8 cellular contexts compared by ENCODE assay signal in the genomic region with DNA sequence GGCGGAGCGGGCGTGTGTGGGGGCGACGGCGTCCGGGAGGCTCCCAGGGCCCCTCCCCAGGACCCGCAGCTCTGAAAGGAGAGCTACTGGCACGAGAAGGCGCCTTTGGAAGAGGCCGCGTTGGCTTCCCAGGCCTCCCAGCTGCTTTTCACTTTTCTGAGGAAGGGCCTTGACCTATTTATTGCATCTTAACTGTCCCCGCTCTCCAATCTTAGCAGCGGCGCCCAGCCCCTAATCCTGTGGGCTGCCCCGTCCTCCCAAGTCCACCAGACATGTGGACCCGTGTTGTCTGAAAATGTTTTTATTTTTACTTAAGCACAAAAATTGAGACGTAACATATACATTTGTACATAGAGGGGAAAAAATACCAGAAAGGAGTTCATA. TPM values are rescaled to one million over a fixed set of nuclear protein-coding genes. Genes with fewer than 3 reads are reported as not detected.
DNase-seq lines count a peak whose midpoint lies in the region; ATAC-seq and TF ChIP-seq lines count a peak whose summit lies in the region.

No MANE protein-coding gene starts in this region.

- H3K27ac ChIP-seq in effector memory CD4-positive, alpha-beta T cell (ENCODE audit: insufficient read depth, low read length, poor library complexity, severe bottlenecking): peak overlapping the region; percentile 73

- peak; percentile 1; the same call in 1 of the 2 replicates for TF ChIP-seq CTCF in BJ (IDR thresholded peaks at IDR 0.05; ENCODE audit: insufficient read depth, low read depth, low read length)
- no peak for TF ChIP-seq CTCF in neural crest cell (conservative IDR thresholded peaks at IDR 0.05)

- no peak for ATAC-seq in HG02623 (IDR thresholded peaks at IDR 0.05; ENCODE audit: unreplicated experiment)

- no peaks in the 10 kb centered on the region for H3K9me3 Mint-ChIP-seq in neural crest cell

- peak overlapping the region; percentile 97 for H3K27ac Mint-ChIP-seq in neural crest cell (ENCODE audit: unreplicated experiment)

- POLR2A ChIA-PET in BJ (lab: Charles Lee): no interaction called here

- no peaks in the 10 kb centered on the region for H3K9me3 ChIP-seq in NT2/D1 (ENCODE audit: insufficient read depth, low read length)
- H3K9me3 ChIP-seq in effector memory CD4-positive, alpha-beta T cell (ENCODE audit: control insufficient read depth, low read length): no peaks in the 10 kb centered on the region

- H3K36me3 ChIP-seq in BJ (ENCODE audit: control insufficient read depth, insufficient read depth, low read length) (peaks cover 9% of the 10 kb centered on the region), NT2/D1 (ENCODE audit: insufficient read depth, insufficient read length, low read length) (peaks cover 58% of the 10 kb centered on the region)
- H3K36me3 ChIP-seq in effector memory CD4-positive, alpha-beta T cell (ENCODE audit: control insufficient read depth, insufficient read depth, low read length): peaks cover 37% of the 10 kb centered on the region

- H3K36me3 Mint-ChIP-seq in neural crest cell (ENCODE audit: low read depth): peaks cover 4% of the 10 kb centered on the region

- no peaks in the 10 kb centered on the region for H3K27me3 ChIP-seq in BJ (ENCODE audit: control insufficient read depth, insufficient read depth, low read length)
- H3K27me3 ChIP-seq in NT2/D1 (ENCODE audit: insufficient read depth, insufficient read length): no peaks in the 10 kb centered on the region
- H3K27me3 ChIP-seq in effector memory CD4-positive, alpha-beta T cell (replicated peaks; ENCODE audit: control insufficient read depth, insufficient read depth, low read length, poor library complexity, severe bottlenecking): no peaks in the 10 kb centered on the region

- H3K4me3 ChIP-seq in BJ (ENCODE audit: low read depth, low read length) (peak overlapping the region; percentile 40), NT2/D1 (ENCODE audit: insufficient read length, low read depth) (peak overlapping the region; percentile 92)
- peak overlapping the region; percentile 38 for H3K4me3 ChIP-seq in effector memory CD4-positive, alpha-beta T cell (ENCODE audit: insufficient read depth, low read depth, low read length, poor library complexity, severe bottlenecking)

- no peaks in the 10 kb centered on the region for H3K27me3 Mint-ChIP-seq in neural crest cell (ENCODE audit: low read depth)

- H3K4me1 ChIP-seq in NT2/D1 (ENCODE audit: insufficient read depth, insufficient read length): peaks cover 30% of the 10 kb centered on the region
- H3K4me1 ChIP-seq in effector memory CD4-positive, alpha-beta T cell (ENCODE audit: control insufficient read depth, insufficient read depth, low read length, poor library complexity, severe bottlenecking): peaks cover 38% of the 10 kb centered on the region

- CTCF ChIA-PET in BJ (lab: Yijun Ruan, JAX): interaction anchor here (0.5 to 2.0 kb wide), 7 partner anchors 10 to 77 kb away, joined by 3 to 7 read pairs (median 3); no protein-coding TSS in a partner anchor

- peak overlapping the region; percentile 90 for H3K4me3 Mint-ChIP-seq in neural crest cell

- peak overlapping the region; percentile 91 for H3K9ac ChIP-seq in NT2/D1 (ENCODE audit: insufficient read length, low read depth)

- peaks cover 23% of the 10 kb centered on the region for H3K4me1 Mint-ChIP-seq in neural crest cell

- DNase-seq in BJ (ENCODE audit: low read depth): no peak
- no peak for DNase-seq in NT2/D1 (ENCODE audit: low read depth, low spot score)
- DNase-seq in effector memory CD4-positive, alpha-beta T cell: no peak
- DNase-seq in neural crest cell (ENCODE audit: low read depth, low spot score): no peak
- DNase-seq in DMS53 (lab: John Stamatoyannopoulos, UW): no peak
- no peak for DNase-seq in nucleus accumbens (lab: John Stamatoyannopoulos, UW)
- no peak for DNase-seq in epidermal melanocyte (ENCODE audit: insufficient read length, low spot score)

RNA-seq across cellular contexts. Expression of gene ULK3, which starts 0.5 kb away (rescaled TPM):
- 18.4 and 20.1 TPM in 2 replicates for polyA plus RNA-seq in BJ (2011; rRNA removed)
- polyA minus RNA-seq in BJ (2011; rRNA and poly(A)+ RNA removed): 7.6 and 16.0 TPM in 2 replicates
- total RNA-seq in neural crest cell: 48.4 TPM in 2 replicates

RNA-seq across cellular contexts. Expression of gene CPLX3, which starts 17.0 kb away (rescaled TPM):
- not detected in 2 replicates for polyA plus RNA-seq in BJ (2011; rRNA removed)
- polyA minus RNA-seq in BJ (2011; rRNA and poly(A)+ RNA removed): not detected in 2 replicates
- not detected in 2 replicates for total RNA-seq in neural crest cell

RNA-seq across cellular contexts. Expression of gene SCAMP2, which starts 29.7 kb away (rescaled TPM):
- polyA plus RNA-seq in BJ (2011; rRNA removed): 144 and 192 TPM in 2 replicates
- 64.4 and 112 TPM in 2 replicates for polyA minus RNA-seq in BJ (2011; rRNA and poly(A)+ RNA removed)
- 40.4 and 42.0 TPM in 2 replicates for total RNA-seq in neural crest cell

RNA-seq across cellular contexts. Expression of gene LMAN1L, which starts 30.8 kb away (rescaled TPM):
- not detected in 2 replicates for polyA plus RNA-seq in BJ (2011; rRNA removed)
- polyA minus RNA-seq in BJ (2011; rRNA and poly(A)+ RNA removed): not detected in 2 replicates
- total RNA-seq in neural crest cell: not detected in 2 replicates

RNA-seq across cellular contexts. Expression of gene MPI, which starts 46.4 kb away (rescaled TPM):
- 73.9 and 105 TPM in 2 replicates for polyA plus RNA-seq in BJ (2011; rRNA removed)
- 36.4 and 62.7 TPM in 2 replicates for polyA minus RNA-seq in BJ (2011; rRNA and poly(A)+ RNA removed)
- total RNA-seq in neural crest cell: 42.6 and 43.8 TPM in 2 replicates

Comparison
In these comparisons a context has a peak if more than half of its experiments do, and no peak if none do; other contexts are left out.
1. H3K4me3 ChIP-seq: peak in every context shown above with its lines; median percentile 92 in NT2/D1; 40 in BJ; 38 in effector memory CD4-positive, alpha-beta T cell.